ENCODE assay signal across 29 cellular contexts in genomic region chr12:112524269-112524668, GRCh38.
"Had no signal": no experiment of that assay in that cellular context is flagged by ENCODE, and none has a peak within 500 bp of the region (broad histone marks: within the 10 kb centered on the region; RNA-seq: fewer than 3 reads in every experiment).

No MANE protein-coding gene starts in this region.

- DNase-seq: hypothalamus; immature natural killer cell; kidney; left colon; left lung; lower lobe of right lung; naive B cell; natural killer cell; nephron progenitor cell; occipital lobe; psoas muscle; stimulated activated CD4-positive, alpha-beta T cell treated with anti-CD3 and anti-CD28 coated beads, Interleukin-12 subunit alpha, Interleukin-12 subunit beta, amount 100 ng/mL, for 4 hours; stimulated activated CD4-positive, alpha-beta T cell treated with anti-CD3 and anti-CD28 coated beads, Interleukin-15, amount 100 ng/mL, for 24 hours; stimulated activated CD4-positive, alpha-beta T cell treated with anti-CD3 and anti-CD28 coated beads, Interleukin-2, amount 100 ng/mL, for 24 hours; stimulated activated CD4-positive, alpha-beta T cell treated with anti-CD3 and anti-CD28 coated beads, Interleukin-4, amount 100 ng/mL, for 1 hour; stimulated activated naive B cell treated with anti-CD40 and anti-IgM and Interleukin-4, amounts not matched to agents 10 μg/mL and 1 μg/mL and 100 μg/mL, for 72 hours; stimulated activated naive CD8-positive, alpha-beta T cell treated with anti-CD3 and anti-CD28 coated beads, Interleukin-15, Interleukin-2, amounts not matched to agents 100 U/mL and 50 U/mL, for 24 hours; stomach; testis; thyroid gland; transverse colon; upper lobe of left lung had no signal

- FAIRE-seq: islet of Langerhans, kidney had no signal

- ATAC-seq: left colon; left lung; lower lobe of right lung; natural killer cell; psoas muscle; sciatic nerve; stimulated activated naive B cell treated with anti-CD40 and anti-IgM and Interleukin-4, amounts not matched to agents 10 μg/mL and 1 μg/mL and 100 μg/mL, for 72 hours; stimulated activated naive CD8-positive, alpha-beta T cell treated with anti-CD3 and anti-CD28 coated beads, Interleukin-15, Interleukin-2, amounts not matched to agents 100 U/mL and 50 U/mL, for 24 hours had no signal

- H2AFZ ChIP-seq: neural progenitor cell, parathyroid adenoma had no signal

- H3K9me3 ChIP-seq: left lung, lower lobe of right lung, neutrophil, stomach, testis, thyroid gland, transverse colon, upper lobe of left lung, vagina had no signal

- H3K27me3 ChIP-seq: left lung, neural progenitor cell, neutrophil, stomach, testis, thyroid gland, transverse colon, upper lobe of left lung, vagina had no signal

- H3K4me2 ChIP-seq: neural progenitor cell had no signal

- H3K4me3 ChIP-seq: left lung, lower lobe of right lung, neural progenitor cell, psoas muscle, skin epidermis, stomach, testis, thyroid gland, transverse colon, upper lobe of left lung, vagina had no signal

- H3K27ac ChIP-seq: left lung, lower lobe of right lung, neural progenitor cell, neutrophil, parathyroid adenoma, psoas muscle, skin epidermis, stomach, testis, thyroid gland, transverse colon, upper lobe of left lung, vagina had no signal

- H3K79me2 ChIP-seq: parathyroid adenoma had no signal

- H3K4me1 ChIP-seq: left lung, lower lobe of right lung, neural progenitor cell, parathyroid adenoma, psoas muscle, stomach, testis, thyroid gland, transverse colon, upper lobe of left lung, vagina had no signal

- H3K9ac ChIP-seq: neural progenitor cell, parathyroid adenoma had no signal

- H3K36me3 ChIP-seq: left lung, lower lobe of right lung, neural progenitor cell, neutrophil, stomach, thyroid gland, transverse colon, upper lobe of left lung, vagina had no signal
